ENCODE assay signal across 30 cellular contexts in genomic region chr10:73306171-73306708, GRCh38.
"Had no signal": no experiment of that assay in that cellular context is flagged by ENCODE, and none has a peak within 500 bp of the region (broad histone marks: within the 10 kb centered on the region; RNA-seq: fewer than 3 reads in every experiment).

No MANE protein-coding gene starts in this region.

- DNase-seq: activated CD4-positive, alpha-beta memory T cell treated with anti-CD3 and anti-CD28 coated beads for 36 hours; activated CD4-positive, alpha-beta T cell treated with anti-CD3 and anti-CD28 coated beads for 36 hours; activated CD4-positive, alpha-beta T cell treated with anti-CD3 and anti-CD28 coated beads, Interleukin-2, amount 10 ng/mL, durations not matched to agents 24 days and 14 days; activated CD4-positive, CD25-positive, alpha-beta regulatory T cell; activated CD4-positive, CD25-positive, alpha-beta regulatory T cell treated with anti-CD3 and anti-CD28 coated beads, Interleukin-2, amount 50 U/mL, for 72 hours; activated CD8-positive, alpha-beta memory T cell treated with anti-CD3 and anti-CD28 coated beads, Interleukin-2, amount 10 ng/mL, durations not matched to agents 7 days and 5 days; activated CD8-positive, alpha-beta memory T cell treated with anti-CD3 and anti-CD28 coated beads, Interleukin-2, amount 50 U/mL, for 4 hours; activated CD8-positive, alpha-beta T cell treated with anti-CD3 and anti-CD28 coated beads, Interleukin-2, amount 10 ng/mL, durations not matched to agents 7 days and 5 days; activated gamma-delta T cell; activated naive CD4-positive, alpha-beta T cell; activated naive CD4-positive, alpha-beta T cell treated with anti-CD3 and anti-CD28 coated beads, Interleukin-2, amount 10 ng/mL, durations not matched to agents 7 days and 5 days; activated naive CD8-positive, alpha-beta T cell treated with anti-CD3 and anti-CD28 coated beads, Interleukin-2, amount 10 ng/mL, durations not matched to agents 7 days and 5 days; activated T-cell treated with anti-CD3 and anti-CD28 coated beads for 4 hours; activated T-cell treated with anti-CD3 and anti-CD28 coated beads, Interleukin-2, amount 50 U/mL, for 24 hours; activated T-cell treated with anti-CD3 and anti-CD28 coated beads, Interleukin-2, amount 50 U/mL, for 72 hours; amniotic stem cell; anterior cingulate cortex; brain microvascular endothelial cell; dorsolateral prefrontal cortex; effector memory CD4-positive, alpha-beta T cell; endodermal cell; foreskin fibroblast; head of caudate nucleus; T-helper 2 cell had no signal

- H3K36me3 ChIP-seq: brain microvascular endothelial cell had no signal

- FAIRE-seq: astrocyte, bronchial epithelial cell, frontal cortex had no signal

- H3K4me3 ChIP-seq: coronary artery, dorsolateral prefrontal cortex had no signal

- H3K27ac ChIP-seq: brain microvascular endothelial cell, coronary artery, dorsolateral prefrontal cortex had no signal

- H3K27me3 ChIP-seq: brain microvascular endothelial cell, dorsolateral prefrontal cortex had no signal

- ATAC-seq: activated CD4-positive, alpha-beta T cell treated with anti-CD3 and anti-CD28 coated beads for 36 hours; activated CD8-positive, alpha-beta memory T cell treated with anti-CD3 and anti-CD28 coated beads, Interleukin-2, amount 10 ng/mL, durations not matched to agents 7 days and 5 days; activated CD8-positive, alpha-beta T cell treated with anti-CD3 and anti-CD28 coated beads, Interleukin-2, amount 10 ng/mL, durations not matched to agents 7 days and 5 days; activated naive CD4-positive, alpha-beta T cell treated with anti-CD3 and anti-CD28 coated beads, Interleukin-2, amount 50 U/mL, for 72 hours; activated T-cell treated with anti-CD3 and anti-CD28 coated beads, Interleukin-2, amount 50 U/mL, for 72 hours; esophagus mucosa had no signal
